ENCODE assay signal across 40 cellular contexts in the genomic region with DNA sequence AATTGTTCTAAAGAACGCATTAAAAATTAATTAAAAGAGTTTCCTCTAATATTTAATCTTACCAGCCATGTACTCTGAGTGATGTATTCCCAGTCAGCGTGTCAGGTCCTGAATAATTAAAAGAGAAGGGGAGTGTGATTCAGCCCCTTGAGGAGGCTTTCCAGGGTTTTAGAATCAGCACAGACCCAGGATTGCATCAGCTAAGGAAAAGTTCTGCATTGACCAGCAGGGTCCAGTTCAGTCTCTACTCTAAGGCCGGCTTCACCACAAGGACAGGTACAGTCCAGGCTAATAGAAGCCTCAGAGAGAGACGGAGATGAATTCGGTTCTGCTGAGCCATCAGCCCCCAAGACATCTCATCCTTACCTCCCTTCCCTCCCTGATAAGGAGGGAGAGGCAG.
"Had no signal": no experiment of that assay in that cellular context is flagged by ENCODE, and none has a peak within 500 bp of the region (broad histone marks: within the 10 kb centered on the region; RNA-seq: fewer than 3 reads in every experiment).

No MANE protein-coding gene starts in this region.

- H3K4me1 ChIP-seq: adrenal gland, body of pancreas had no signal

- H3K9me3 Mint-ChIP-seq: activated naive CD8-positive, alpha-beta T cell treated with anti-CD3 and anti-CD28 coated beads, Interleukin-2, amount 10 ng/mL, durations not matched to agents 7 days and 5 days; activated T-cell treated with anti-CD3 and anti-CD28 coated beads, Interleukin-2, amount 50 U/mL, for 24 hours; activated T-helper 17 cell treated with anti-CD3 and anti-CD28 coated beads, Interleukin-2, amount 50 U/mL, for 72 hours had no signal

- H3K9me3 ChIP-seq: adrenal gland, ascending aorta, body of pancreas had no signal

- H3K27me3 ChIP-seq: adrenal gland, body of pancreas, breast epithelium, cardiac muscle cell had no signal

- H3K27ac Mint-ChIP-seq: activated naive CD4-positive, alpha-beta T cell treated with anti-CD3 and anti-CD28 coated beads for 36 hours; activated naive CD4-positive, alpha-beta T cell treated with anti-CD3 and anti-CD28 coated beads, Interleukin-2, amount 10 ng/mL, durations not matched to agents 7 days and 5 days; activated naive CD4-positive, alpha-beta T cell treated with anti-CD3 and anti-CD28 coated beads, Interleukin-2, amount 50 U/mL, for 24 hours; activated naive CD4-positive, alpha-beta T cell treated with anti-CD3 and anti-CD28 coated beads, Interleukin-2, amount 50 U/mL, for 72 hours; activated naive CD8-positive, alpha-beta T cell; activated naive CD8-positive, alpha-beta T cell treated with anti-CD3 and anti-CD28 coated beads for 36 hours; activated naive CD8-positive, alpha-beta T cell treated with anti-CD3 and anti-CD28 coated beads, Interleukin-2, amount 10 ng/mL, durations not matched to agents 7 days and 5 days; activated naive CD8-positive, alpha-beta T cell treated with anti-CD3 and anti-CD28 coated beads, Interleukin-2, amount 50 U/mL, for 24 hours; activated T-cell treated with anti-CD3 and anti-CD28 coated beads, Interleukin-2, amount 50 U/mL, for 24 hours; activated T-cell treated with anti-CD3 and anti-CD28 coated beads, Interleukin-2, amount 50 U/mL, for 72 hours; activated T-helper 1 cell treated with anti-CD3 and anti-CD28 coated beads, Interleukin-12 subunit alpha, Interleukin-12 subunit beta, Interleukin-2, Interleukin-4 antibody, amounts not matched to agents 30 ng/mL and 10 ng/mL and 1 ng/mL, durations not matched to agents 14 hours and 24 hours and 36 hours; activated T-helper 17 cell treated with anti-CD3 and anti-CD28 coated beads, Interleukin-2, amount 50 U/mL, for 72 hours; activated T-helper 2 cell treated with anti-CD3 and anti-CD28 coated beads, Interferon-gamma antibody, Interleukin-2, Interleukin-4, amounts not matched to agents 10 μg/mL and 5 μg/mL and 100 μg/mL, durations not matched to agents 14 hours and 24 hours and 36 hours had no signal

- H3K27me3 Mint-ChIP-seq: activated naive CD8-positive, alpha-beta T cell; activated naive CD8-positive, alpha-beta T cell treated with anti-CD3 and anti-CD28 coated beads for 36 hours had no signal

- H3K4me3 ChIP-seq: adrenal gland, ascending aorta, body of pancreas, breast epithelium, cardiac muscle cell had no signal

- ATAC-seq: activated naive CD4-positive, alpha-beta T cell treated with anti-CD3 and anti-CD28 coated beads, Interleukin-2, amount 50 U/mL, for 72 hours; activated naive CD8-positive, alpha-beta T cell treated with anti-CD3 and anti-CD28 coated beads, Interleukin-2, amount 50 U/mL, for 24 hours; activated T-cell treated with anti-CD3 and anti-CD28 coated beads, Interleukin-2, amount 50 U/mL, for 4 hours; activated T-cell treated with anti-CD3 and anti-CD28 coated beads, Interleukin-2, amount 50 U/mL, for 72 hours; activated T-helper 17 cell treated with anti-CD3 and anti-CD28 coated beads, Interleukin-2, amount 50 U/mL, for 72 hours; body of pancreas had no signal

- H3K36me3 Mint-ChIP-seq: activated naive CD8-positive, alpha-beta T cell treated with anti-CD3 and anti-CD28 coated beads for 36 hours; activated naive CD8-positive, alpha-beta T cell treated with anti-CD3 and anti-CD28 coated beads, Interleukin-2, amount 10 ng/mL, durations not matched to agents 7 days and 5 days; brain had no signal

- FAIRE-seq: astrocyte, bronchial epithelial cell had no signal

- H3K36me3 ChIP-seq: adrenal gland, ascending aorta, brain microvascular endothelial cell, breast epithelium, cardiac muscle cell had no signal

- H3K4me1 Mint-ChIP-seq: activated T-helper 17 cell treated with anti-CD3 and anti-CD28 coated beads, Interleukin-2, amount 50 U/mL, for 72 hours; central memory CD8-positive, alpha-beta T cell had no signal

- H3K4me3 Mint-ChIP-seq: activated naive CD4-positive, alpha-beta T cell treated with anti-CD3 and anti-CD28 coated beads for 36 hours; activated naive CD4-positive, alpha-beta T cell treated with anti-CD3 and anti-CD28 coated beads, Interleukin-2, amount 10 ng/mL, durations not matched to agents 7 days and 5 days; activated naive CD4-positive, alpha-beta T cell treated with anti-CD3 and anti-CD28 coated beads, Interleukin-2, amount 50 U/mL, for 24 hours; activated naive CD8-positive, alpha-beta T cell; activated naive CD8-positive, alpha-beta T cell treated with anti-CD3 and anti-CD28 coated beads for 36 hours; activated naive CD8-positive, alpha-beta T cell treated with anti-CD3 and anti-CD28 coated beads, Interleukin-2, amount 10 ng/mL, durations not matched to agents 7 days and 5 days; activated naive CD8-positive, alpha-beta T cell treated with anti-CD3 and anti-CD28 coated beads, Interleukin-2, amount 50 U/mL, for 24 hours; activated T-cell treated with anti-CD3 and anti-CD28 coated beads, Interleukin-2, amount 50 U/mL, for 24 hours; activated T-cell treated with anti-CD3 and anti-CD28 coated beads, Interleukin-2, amount 50 U/mL, for 4 hours; activated T-cell treated with anti-CD3 and anti-CD28 coated beads, Interleukin-2, amount 50 U/mL, for 72 hours; activated T-helper 1 cell treated with anti-CD3 and anti-CD28 coated beads, Interleukin-12 subunit alpha, Interleukin-12 subunit beta, Interleukin-2, Interleukin-4 antibody, amounts not matched to agents 30 ng/mL and 10 ng/mL and 1 ng/mL, durations not matched to agents 14 hours and 24 hours and 36 hours; activated T-helper 17 cell treated with anti-CD3 and anti-CD28 coated beads, Interleukin-2, amount 50 U/mL, for 72 hours; brain; central memory CD8-positive, alpha-beta T cell had no signal

- DNase-seq: activated effector memory CD4-positive, alpha-beta T cell treated with anti-CD3 and anti-CD28 coated beads, Interleukin-2, amount 50 U/mL, for 16 hours; activated effector memory CD4-positive, alpha-beta T cell treated with Interleukin-2 at 50 U/mL for 16 hours; activated gamma-delta T cell; activated gamma-delta T cell treated with Interleukin-2 at 50 U/mL for 16 hours; activated naive CD4-positive, alpha-beta T cell; activated naive CD4-positive, alpha-beta T cell treated with anti-CD3 and anti-CD28 coated beads for 36 hours; activated naive CD4-positive, alpha-beta T cell treated with anti-CD3 and anti-CD28 coated beads, Interleukin-2, amount 10 ng/mL, durations not matched to agents 7 days and 5 days; activated naive CD4-positive, alpha-beta T cell treated with anti-CD3 and anti-CD28 coated beads, Interleukin-2, amount 50 U/mL, for 16 hours; activated naive CD4-positive, alpha-beta T cell treated with Interleukin-2 at 50 U/mL for 16 hours; activated naive CD8-positive, alpha-beta T cell treated with anti-CD3 and anti-CD28 coated beads for 36 hours; activated naive CD8-positive, alpha-beta T cell treated with anti-CD3 and anti-CD28 coated beads, Interleukin-2, amount 10 ng/mL, durations not matched to agents 7 days and 5 days; activated naive CD8-positive, alpha-beta T cell treated with anti-CD3 and anti-CD28 coated beads, Interleukin-2, amount 50 U/mL, for 24 hours; activated T-cell treated with anti-CD3 and anti-CD28 coated beads, Interleukin-2, amount 50 U/mL, for 1 hour; activated T-cell treated with anti-CD3 and anti-CD28 coated beads, Interleukin-2, amount 50 U/mL, for 24 hours; activated T-cell treated with anti-CD3 and anti-CD28 coated beads, Interleukin-2, amount 50 U/mL, for 4 hours; activated T-cell treated with anti-CD3 and anti-CD28 coated beads, Interleukin-2, amount 50 U/mL, for 48 hours; activated T-cell treated with anti-CD3 and anti-CD28 coated beads, Interleukin-2, amount 50 U/mL, for 72 hours; adrenal gland; amniotic stem cell; amygdala; anterior cingulate cortex; aorta; body of pancreas; brain microvascular endothelial cell; caudate nucleus; central memory CD4-positive, alpha-beta T cell; cerebellar nuclear complex had no signal

- H3K27ac ChIP-seq: adrenal gland, ascending aorta, body of pancreas, brain microvascular endothelial cell, breast epithelium, cardiac muscle cell had no signal
